In the genomic region with DNA sequence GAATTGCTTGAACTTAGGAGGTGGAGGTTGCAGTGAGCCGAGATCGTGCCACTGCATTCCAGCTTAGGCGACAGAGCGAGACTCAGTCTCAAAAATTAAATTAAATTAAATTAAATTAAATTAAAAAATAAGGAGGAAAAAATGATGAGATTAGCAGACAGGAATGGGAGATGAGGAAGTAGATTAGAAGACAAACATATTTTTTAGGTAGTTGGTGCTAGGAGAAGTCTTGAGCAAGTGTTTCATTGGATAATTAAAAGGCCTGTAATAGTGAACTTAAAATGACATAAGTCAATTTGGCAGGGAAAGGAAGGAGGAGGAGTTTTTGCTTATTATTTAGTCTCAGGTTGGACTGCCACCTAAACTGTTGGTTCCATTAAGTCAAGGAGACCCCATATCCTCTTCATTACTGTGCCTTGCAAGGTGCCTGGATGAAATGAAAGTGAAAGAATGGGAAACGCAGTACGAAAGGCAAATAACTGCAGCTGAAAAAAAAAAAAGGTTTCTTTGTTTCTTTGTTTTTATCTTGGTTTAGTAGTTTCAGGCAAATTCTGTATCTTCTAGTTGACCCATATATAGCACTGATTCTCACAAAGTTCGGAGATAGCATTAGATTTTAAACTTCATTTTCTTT, we compare ENCODE assay signal across 20 cellular contexts.
DNase-seq lines count a peak whose midpoint lies in the region; ATAC-seq lines count a peak whose summit lies in the region.
"Had no signal": no experiment of that assay in that cellular context is flagged by ENCODE, and none has a peak within 500 bp of the region (broad histone marks: within the 10 kb centered on the region; RNA-seq: fewer than 3 reads in every experiment).

No MANE protein-coding gene starts in this region.

- peak overlapping the region; percentile 22 for H3K4me3 Mint-ChIP-seq in stimulated activated naive CD8-positive, alpha-beta T cell treated with anti-CD3 and anti-CD28 coated beads, Interleukin-15, Interleukin-2, amounts not matched to agents 100 ng/mL and 50 ng/mL, for 24 hours
- no peak overlapping the region for H3K4me3 Mint-ChIP-seq in stimulated activated naive CD8-positive, alpha-beta T cell treated with anti-CD3 and anti-CD28 coated beads, Interleukin-15, amount 100 ng/mL, for 72 hours
- H3K4me3 Mint-ChIP-seq in activated T-helper 17 cell treated with anti-CD3 and anti-CD28 coated beads, Interleukin-2, amount 50 U/mL, for 72 hours = peak overlapping the region; percentile 31
- H3K4me3 Mint-ChIP-seq: activated T-cell treated with anti-CD3 and anti-CD28 coated beads, Interleukin-2, amount 50 U/mL, for 24 hours; endodermal cell; HFFc6 had no signal

- no peak for ATAC-seq in stimulated activated naive CD8-positive, alpha-beta T cell treated with anti-CD3 and anti-CD28 coated beads, Interleukin-15, amount 100 ng/mL, for 72 hours
- peak; percentile 39 for ATAC-seq in HG02885 (IDR thresholded peaks at IDR 0.05; ENCODE audit: poor library complexity, unreplicated experiment)
- no peak for ATAC-seq in activated T-helper 17 cell treated with anti-CD3 and anti-CD28 coated beads, Interleukin-2, amount 50 U/mL, for 72 hours (replicated peaks)

- H3K27me3 Mint-ChIP-seq in stimulated activated naive CD8-positive, alpha-beta T cell treated with anti-CD3 and anti-CD28 coated beads, Interleukin-15, Interleukin-2, amounts not matched to agents 100 ng/mL and 50 ng/mL, for 24 hours = no peaks in the 10 kb centered on the region
- H3K27me3 Mint-ChIP-seq in stimulated activated naive CD8-positive, alpha-beta T cell treated with anti-CD3 and anti-CD28 coated beads, Interleukin-15, amount 100 ng/mL, for 72 hours = no peaks in the 10 kb centered on the region
- H3K27me3 Mint-ChIP-seq in activated T-helper 17 cell treated with anti-CD3 and anti-CD28 coated beads, Interleukin-2, amount 50 U/mL, for 72 hours = peaks cover 3% of the 10 kb centered on the region
- H3K27me3 Mint-ChIP-seq: activated T-cell treated with anti-CD3 and anti-CD28 coated beads, Interleukin-2, amount 50 U/mL, for 24 hours had no signal

- DNase-seq in stimulated activated naive CD8-positive, alpha-beta T cell treated with anti-CD3 and anti-CD28 coated beads, Interleukin-15, amount 100 ng/mL, for 72 hours = no peak
- no peak for DNase-seq in LoVo (ENCODE audit: low spot score)
- DNase-seq in T1000 (lab: John Stamatoyannopoulos, UW) = no peak
- no peak for DNase-seq in NCI-H82 (lab: John Stamatoyannopoulos, UW)
- no peak for DNase-seq in stimulated activated naive CD4-positive, alpha-beta T cell treated with Interleukin-2 at 50 U/mL for 16 hours (lab: John Stamatoyannopoulos, UW)
- DNase-seq: activated CD4-positive, CD25-positive, alpha-beta regulatory T cell treated with anti-CD3 and anti-CD28 coated beads, Interleukin-2, amount 50 U/mL, for 72 hours; activated T-cell treated with anti-CD3 and anti-CD28 coated beads, Interleukin-2, amount 50 U/mL, for 24 hours; amniotic stem cell; cerebellar nuclear complex; DMS53; endodermal cell; HFFc6; NCI-H1105; NCI-H774; ovary; stimulated activated CD4-positive, alpha-beta T cell treated with anti-CD3 and anti-CD28 coated beads, Interleukin-4, amount 100 ng/mL, for 24 hours; trophoblast cell had no signal

- no peaks in the 10 kb centered on the region for H3K9me3 Mint-ChIP-seq in stimulated activated naive CD8-positive, alpha-beta T cell treated with anti-CD3 and anti-CD28 coated beads, Interleukin-15, Interleukin-2, amounts not matched to agents 100 ng/mL and 50 ng/mL, for 24 hours
- H3K9me3 Mint-ChIP-seq in stimulated activated naive CD8-positive, alpha-beta T cell treated with anti-CD3 and anti-CD28 coated beads, Interleukin-15, amount 100 ng/mL, for 72 hours = no peaks in the 10 kb centered on the region
- H3K9me3 Mint-ChIP-seq in activated T-helper 17 cell treated with anti-CD3 and anti-CD28 coated beads, Interleukin-2, amount 50 U/mL, for 72 hours = no peaks in the 10 kb centered on the region
- H3K9me3 Mint-ChIP-seq: activated T-cell treated with anti-CD3 and anti-CD28 coated beads, Interleukin-2, amount 50 U/mL, for 24 hours; endodermal cell; HFFc6 had no signal

- H3K4me1 Mint-ChIP-seq in stimulated activated naive CD8-positive, alpha-beta T cell treated with anti-CD3 and anti-CD28 coated beads, Interleukin-15, Interleukin-2, amounts not matched to agents 100 ng/mL and 50 ng/mL, for 24 hours (ENCODE audit: low read depth) = peaks cover 6% of the 10 kb centered on the region
- no peaks in the 10 kb centered on the region for H3K4me1 Mint-ChIP-seq in stimulated activated naive CD8-positive, alpha-beta T cell treated with anti-CD3 and anti-CD28 coated beads, Interleukin-15, amount 100 ng/mL, for 72 hours
- H3K4me1 Mint-ChIP-seq in activated T-helper 17 cell treated with anti-CD3 and anti-CD28 coated beads, Interleukin-2, amount 50 U/mL, for 72 hours = no peaks in the 10 kb centered on the region

- peak overlapping the region; percentile 8 for H3K27ac Mint-ChIP-seq in stimulated activated naive CD8-positive, alpha-beta T cell treated with anti-CD3 and anti-CD28 coated beads, Interleukin-15, Interleukin-2, amounts not matched to agents 100 ng/mL and 50 ng/mL, for 24 hours
- H3K27ac Mint-ChIP-seq in stimulated activated naive CD8-positive, alpha-beta T cell treated with anti-CD3 and anti-CD28 coated beads, Interleukin-15, amount 100 ng/mL, for 72 hours = no peak overlapping the region
- H3K27ac Mint-ChIP-seq in activated T-helper 17 cell treated with anti-CD3 and anti-CD28 coated beads, Interleukin-2, amount 50 U/mL, for 72 hours = no peak overlapping the region
- H3K27ac Mint-ChIP-seq: activated T-cell treated with anti-CD3 and anti-CD28 coated beads, Interleukin-2, amount 50 U/mL, for 24 hours; endodermal cell; HFFc6 had no signal

- no peaks in the 10 kb centered on the region for H3K36me3 Mint-ChIP-seq in stimulated activated naive CD8-positive, alpha-beta T cell treated with anti-CD3 and anti-CD28 coated beads, Interleukin-15, Interleukin-2, amounts not matched to agents 100 ng/mL and 50 ng/mL, for 24 hours (ENCODE audit: low read depth)
- H3K36me3 Mint-ChIP-seq in activated T-helper 17 cell treated with anti-CD3 and anti-CD28 coated beads, Interleukin-2, amount 50 U/mL, for 72 hours (ENCODE audit: low read depth) = no peaks in the 10 kb centered on the region

Comparison
In these comparisons a context has a peak if more than half of its experiments do, and no peak if none do; other contexts are left out.
1. H3K4me3 Mint-ChIP-seq: peak in stimulated activated naive CD8-positive, alpha-beta T cell treated with anti-CD3 and anti-CD28 coated beads, Interleukin-15, Interleukin-2, amounts not matched to agents 100 ng/mL and 50 ng/mL, for 24 hours (single experiment) and activated T-helper 17 cell treated with anti-CD3 and anti-CD28 coated beads, Interleukin-2, amount 50 U/mL, for 72 hours (single experiment); none in stimulated activated naive CD8-positive, alpha-beta T cell treated with anti-CD3 and anti-CD28 coated beads, Interleukin-15, amount 100 ng/mL, for 72 hours (0 of 2).